Comparison of ENCODE assay signal across 15 cellular contexts in genomic region chr2:23505218-23505983, GRCh38.
A peak's percentile ranks its signal among the peaks of the same experiment; 100 is the strongest.
DNase-seq lines count a peak whose midpoint lies in the region; TF ChIP-seq lines count a peak whose summit lies in the region.
"Had no signal": no experiment of that assay in that cellular context is flagged by ENCODE, and none has a peak within 500 bp of the region (broad histone marks: within the 10 kb centered on the region; RNA-seq: fewer than 3 reads in every experiment).

No MANE protein-coding gene starts in this region.

- H3K9ac ChIP-seq in SK-N-SH = no peak overlapping the region

- H3K4me2 ChIP-seq in SK-N-SH = no peak overlapping the region

- TF ChIP-seq EP300 in SK-N-SH (IDR thresholded peaks at IDR 0.05; ENCODE audit: borderline replicate concordance in 1 of 2, low read depth in 1 of 2, low read length in 1 of 2) = no peak

- H3F3A ChIP-seq in SK-N-SH (replicated peaks; ENCODE audit: insufficient read depth) = no peaks in the 10 kb centered on the region

- H3K9me2 ChIP-seq in SK-N-SH = no peaks in the 10 kb centered on the region

- H3K4me1 ChIP-seq in SK-N-SH (ENCODE audit: control insufficient read depth in 1 of 2, insufficient read depth in 2 of 2, low read depth in 1 of 2, low read length in 1 of 2) = peaks cover 0 to 63% of the 10 kb centered on the region in 2 experiments; a peak in 2 of 4 replicates

- no peak for TF ChIP-seq RAD21 in SK-N-SH (IDR thresholded peaks at IDR 0.05; ENCODE audit: low read length)

- no peak overlapping the region for H2AFZ ChIP-seq in SK-N-SH (ENCODE audit: low read depth)

- no peaks in the 10 kb centered on the region for H3K79me2 ChIP-seq in SK-N-SH (ENCODE audit: insufficient read depth)

- peak; percentile 40 for TF ChIP-seq CTCF in 22Rv1 (IDR thresholded peaks at IDR 0.05)
- TF ChIP-seq CTCF in GM12872 (IDR thresholded peaks at IDR 0.05; ENCODE audit: insufficient read depth, low read depth, low read length) = peak; percentile 13; the same call in 1 of the 3 replicates
- peak; percentile 18; the same call in 1 of the 2 replicates for TF ChIP-seq CTCF in SK-N-SH (IDR thresholded peaks at IDR 0.05)
- peak; percentile 10 for TF ChIP-seq CTCF in fibroblast of villous mesenchyme (IDR thresholded peaks at IDR 0.05; ENCODE audit: insufficient read depth, low read depth, low read length)

- CTCF ChIA-PET in SK-N-SH (lab: Yijun Ruan, JAX) = interaction anchor here (1.3 to 3.8 kb wide), 4 partner anchors 10 to 29 kb away, joined by 3 to 20 read pairs (median 5); no protein-coding TSS in a partner anchor

- H3K4me3 ChIP-seq in SK-N-SH (ENCODE audit: low read depth in 2 of 2, low read length in 1 of 2) (no peak overlapping the region), fibroblast of villous mesenchyme (ENCODE audit: low read depth, low read length) (no peak overlapping the region)
- H3K4me3 ChIP-seq: transverse colon had no signal

- no peaks in the 10 kb centered on the region for H3K36me3 ChIP-seq in SK-N-SH (replicated peaks in 1 of 2; ENCODE audit: control insufficient read depth in 1 of 2, insufficient read depth in 2 of 2, low read length in 1 of 2)
- H3K36me3 ChIP-seq: neutrophil, transverse colon had no signal

- H3K27ac ChIP-seq in 22Rv1 (no peak overlapping the region), SK-N-SH (ENCODE audit: low read depth in 2 of 2, low read length in 1 of 2) (no peak overlapping the region)
- H3K27ac ChIP-seq: neutrophil had no signal

- 81% methylated on average over 9 of the region's 9 CpGs for WGBS in SK-N-SH (ENCODE audit: low lambda C conversion rate)

- DNase-seq in SK-N-SH (no peak), fibroblast of villous mesenchyme (ENCODE audit: low read depth) (no peak), NCI-H2171 (lab: John Stamatoyannopoulos, UW) (no peak), NCI-H1105 (lab: John Stamatoyannopoulos, UW) (no peak), DMS53 (lab: John Stamatoyannopoulos, UW) (no peak)
- no peak for DNase-seq in activated naive CD4-positive, alpha-beta T cell (lab: John Stamatoyannopoulos, UW)
- DNase-seq: activated CD4-positive, alpha-beta T cell treated with anti-CD3 and anti-CD28 coated beads for 48 hours; Calu3; caudate nucleus; effector memory CD8-positive, alpha-beta T cell; stimulated activated CD4-positive, alpha-beta T cell treated with anti-CD3 and anti-CD28 coated beads, Interleukin-4, amount 100 ng/mL, for 1 hour; transverse colon had no signal

- H3K9me3 ChIP-seq in SK-N-SH = no peaks in the 10 kb centered on the region
- H3K9me3 ChIP-seq: neutrophil, transverse colon had no signal

- POLR2A ChIA-PET in SK-N-SH (lab: Yijun Ruan, JAX) = no interaction called here

- H4K20me1 ChIP-seq in SK-N-SH (ENCODE audit: insufficient read depth) = no peaks in the 10 kb centered on the region

- H3K27me3 ChIP-seq in SK-N-SH (ENCODE audit: insufficient read depth) = no peaks in the 10 kb centered on the region
- H3K27me3 ChIP-seq: transverse colon had no signal

TF ChIP-seq in SK-N-SH, 30 proteins besides CTCF, POLR2A, EP300 and RAD21:
- no peak for TF ChIP-seq ELF1 (IDR thresholded peaks at IDR 0.05)
- TF ChIP-seq IRF3 (IDR thresholded peaks at IDR 0.05; ENCODE audit: low read depth, low read length) = no peak
- no peak for TF ChIP-seq TCF12 (IDR thresholded peaks at IDR 0.05)
- TF ChIP-seq FOXM1 (IDR thresholded peaks at IDR 0.05; ENCODE audit: low read depth) = no peak
- TF ChIP-seq USF2 (IDR thresholded peaks at IDR 0.05; ENCODE audit: borderline replicate concordance, low read depth, low read length) = no peak
- no peak for TF ChIP-seq GABPA (IDR thresholded peaks at IDR 0.05; ENCODE audit: low read depth)
- TF ChIP-seq, protein P1, sequence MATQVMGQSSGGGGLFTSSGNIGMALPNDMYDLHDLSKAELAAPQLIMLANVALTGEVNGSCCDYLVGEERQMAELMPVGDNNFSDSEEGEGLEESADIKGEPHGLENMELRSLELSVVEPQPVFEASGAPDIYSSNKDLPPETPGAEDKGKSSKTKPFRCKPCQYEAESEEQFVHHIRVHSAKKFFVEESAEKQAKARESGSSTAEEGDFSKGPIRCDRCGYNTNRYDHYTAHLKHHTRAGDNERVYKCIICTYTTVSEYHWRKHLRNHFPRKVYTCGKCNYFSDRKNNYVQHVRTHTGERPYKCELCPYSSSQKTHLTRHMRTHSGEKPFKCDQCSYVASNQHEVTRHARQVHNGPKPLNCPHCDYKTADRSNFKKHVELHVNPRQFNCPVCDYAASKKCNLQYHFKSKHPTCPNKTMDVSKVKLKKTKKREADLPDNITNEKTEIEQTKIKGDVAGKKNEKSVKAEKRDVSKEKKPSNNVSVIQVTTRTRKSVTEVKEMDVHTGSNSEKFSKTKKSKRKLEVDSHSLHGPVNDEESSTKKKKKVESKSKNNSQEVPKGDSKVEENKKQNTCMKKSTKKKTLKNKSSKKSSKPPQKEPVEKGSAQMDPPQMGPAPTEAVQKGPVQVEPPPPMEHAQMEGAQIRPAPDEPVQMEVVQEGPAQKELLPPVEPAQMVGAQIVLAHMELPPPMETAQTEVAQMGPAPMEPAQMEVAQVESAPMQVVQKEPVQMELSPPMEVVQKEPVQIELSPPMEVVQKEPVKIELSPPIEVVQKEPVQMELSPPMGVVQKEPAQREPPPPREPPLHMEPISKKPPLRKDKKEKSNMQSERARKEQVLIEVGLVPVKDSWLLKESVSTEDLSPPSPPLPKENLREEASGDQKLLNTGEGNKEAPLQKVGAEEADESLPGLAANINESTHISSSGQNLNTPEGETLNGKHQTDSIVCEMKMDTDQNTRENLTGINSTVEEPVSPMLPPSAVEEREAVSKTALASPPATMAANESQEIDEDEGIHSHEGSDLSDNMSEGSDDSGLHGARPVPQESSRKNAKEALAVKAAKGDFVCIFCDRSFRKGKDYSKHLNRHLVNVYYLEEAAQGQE (IDR thresholded peaks at IDR 0.05; ENCODE audit: low read depth, low read length) = no peak
- TF ChIP-seq RFX5 (IDR thresholded peaks at IDR 0.05; ENCODE audit: low read length) = no peak
- no peak for TF ChIP-seq JUND (IDR thresholded peaks at IDR 0.05)
- TF ChIP-seq TEAD4 (IDR thresholded peaks at IDR 0.05; ENCODE audit: borderline replicate concordance, insufficient read depth) = no peak
- TF ChIP-seq MXI1 (IDR thresholded peaks at IDR 0.05; ENCODE audit: low read depth, low read length) = no peak
